9 cellular contexts compared by ENCODE assay signal in genomic region chr10:132337019-132337418, GRCh38. TPM values are rescaled to one million over a fixed set of nuclear protein-coding genes. Genes with fewer than 3 reads are reported as not detected.
DNase-seq lines count a peak whose midpoint lies in the region; ATAC-seq and TF ChIP-seq lines count a peak whose summit lies in the region.
"Had no signal": no experiment of that assay in that cellular context is flagged by ENCODE, and none has a peak within 500 bp of the region (broad histone marks: within the 10 kb centered on the region; RNA-seq: fewer than 3 reads in every experiment).

No MANE protein-coding gene starts in this region.

- H3K4me3 ChIP-seq in endocrine pancreas (ENCODE audit: control insufficient read depth, insufficient read depth, low read length) (peak overlapping the region; percentile 57), neuronal stem cell (ENCODE audit: low read length in 2 of 2) (peak overlapping the region in 1 of 2 donors; percentile 45), body of pancreas (no peak overlapping the region)

- no peak overlapping the region for H4K91ac ChIP-seq in neuronal stem cell (ENCODE audit: low read depth, low read length, poor library complexity)

- H3K18ac ChIP-seq in neuronal stem cell (ENCODE audit: low read length) = peak overlapping the region; percentile 32

- intact Hi-C loops in body of pancreas (cut with DNase I) = no loop called here

- DNase-seq in EH (ENCODE audit: low read depth) (peak; percentile 19), NOMO-1 treated with DMSO at 0.1 percent for 48 hours (lab: John Stamatoyannopoulos, UW; ENCODE audit: unreplicated experiment) (peak; percentile 24), neuronal stem cell (ENCODE audit: low spot score) (no peak), body of pancreas (no peak), amniotic stem cell (lab: John Stamatoyannopoulos, UW) (no peak), NCI-H187 treated with DMSO at 0.1 percent for 48 hours (lab: John Stamatoyannopoulos, UW) (no peak)
- DNase-seq: NCI-H524 had no signal

- no peaks in the 10 kb centered on the region for H3K27me3 ChIP-seq in endocrine pancreas (ENCODE audit: control insufficient read depth, insufficient read depth, low read length)
- H3K27me3 ChIP-seq in neuronal stem cell (ENCODE audit: control insufficient read depth in 3 of 3, insufficient read depth in 3 of 3, low read depth in 1 of 3, low read length in 3 of 3) = no peaks in the 10 kb centered on the region
- no peaks in the 10 kb centered on the region for H3K27me3 ChIP-seq in body of pancreas

- no CpG with 5 or more reads among the region's 14 CpGs for WGBS in neuronal stem cell (ENCODE audit: extremely low coverage in 2 of 2, insufficient read length in 2 of 2, insufficient replicate concordance in 1 of 2), 2 donors
- WGBS in body of pancreas, 2 donors = 64 to 78% methylated on average over 9 to 14 of the region's 14 CpGs

- ATAC-seq in body of pancreas (no peak), GM18517 (IDR thresholded peaks at IDR 0.05; ENCODE audit: unreplicated experiment) (no peak)

- H3K9ac ChIP-seq in endocrine pancreas (ENCODE audit: control insufficient read depth, insufficient read depth, low read length) (no peak overlapping the region), neuronal stem cell (ENCODE audit: low read depth, low read length, poor library complexity) (no peak overlapping the region)

- no peaks in the 10 kb centered on the region for H3K9me3 ChIP-seq in endocrine pancreas (ENCODE audit: control insufficient read depth, low read length)
- H3K9me3 ChIP-seq in neuronal stem cell (replicated peaks in 1 of 2; ENCODE audit: control insufficient read depth in 2 of 2, insufficient read depth in 1 of 2, low read depth in 1 of 2, low read length in 2 of 2) = peaks cover 0 to 2% of the 10 kb centered on the region in 2 donors
- H3K9me3 ChIP-seq in body of pancreas = no peaks in the 10 kb centered on the region

- no peak for TF ChIP-seq POLR2A in body of pancreas (IDR thresholded peaks at IDR 0.05)

- H2AFZ ChIP-seq in neuronal stem cell (ENCODE audit: low read length) = peak overlapping the region; percentile 89

- H3K27ac ChIP-seq in neuronal stem cell (replicated peaks; ENCODE audit: low read length) (peak overlapping the region; percentile 45), body of pancreas (peak overlapping the region in 2 of 4 donors; percentile 29 to 35)

- H2BK120ac ChIP-seq in neuronal stem cell (ENCODE audit: low read depth, low read length) = no peak overlapping the region

- no peaks in the 10 kb centered on the region for H3K36me3 ChIP-seq in endocrine pancreas (ENCODE audit: control insufficient read depth, insufficient read depth, low read length)
- H3K36me3 ChIP-seq in neuronal stem cell (replicated peaks in 1 of 2; ENCODE audit: control insufficient read depth in 2 of 2, insufficient read depth in 2 of 2, low read length in 2 of 2) = peaks cover 3 to 32% of the 10 kb centered on the region in 2 donors
- H3K36me3 ChIP-seq in body of pancreas (replicated peaks in 1 of 2; ENCODE audit: insufficient read depth in 1 of 2, low read depth in 2 of 2) = no peaks in the 10 kb centered on the region

- no peaks in the 10 kb centered on the region for H3K4me1 ChIP-seq in endocrine pancreas (ENCODE audit: control insufficient read depth, insufficient read depth, low read length)
- H3K4me1 ChIP-seq in neuronal stem cell (ENCODE audit: control insufficient read depth in 2 of 2, insufficient read depth in 1 of 2, low read depth in 1 of 2, low read length in 2 of 2) = peaks cover 15 to 22% of the 10 kb centered on the region in 2 donors
- peaks cover 6% of the 10 kb centered on the region for H3K4me1 ChIP-seq in body of pancreas

- no peak overlapping the region for H2BK5ac ChIP-seq in neuronal stem cell (ENCODE audit: low read length)

- H3K14ac ChIP-seq in neuronal stem cell (ENCODE audit: low read length) = no peak overlapping the region

- H2BK15ac ChIP-seq in neuronal stem cell (ENCODE audit: low read length) = no peak overlapping the region

- no peak for TF ChIP-seq CTCF in body of pancreas (IDR thresholded peaks at IDR 0.05)

- H2BK12ac ChIP-seq in neuronal stem cell (ENCODE audit: low read length) = no peak overlapping the region

- no peak overlapping the region for H4K8ac ChIP-seq in neuronal stem cell (ENCODE audit: low read depth, low read length)

- H3K23ac ChIP-seq in neuronal stem cell (ENCODE audit: low read depth, low read length, poor library complexity) = no peak overlapping the region

- H3K4me2 ChIP-seq in neuronal stem cell (ENCODE audit: insufficient read depth, low read length, poor library complexity, severe bottlenecking) = peak overlapping the region; percentile 43

- no peak overlapping the region for H3K4ac ChIP-seq in neuronal stem cell (ENCODE audit: low read length)

- H2AK5ac ChIP-seq in neuronal stem cell (ENCODE audit: low read depth, low read length) = no peak overlapping the region

- H3K79me1 ChIP-seq in neuronal stem cell (ENCODE audit: low read depth, low read length) = no peaks in the 10 kb centered on the region

RNA-seq across cellular contexts. Expression of gene LRRC27, which starts 5.0 kb away (rescaled TPM):
- polyA plus RNA-seq in neuronal stem cell (2013, experiment 1 of 2) = 12.6 TPM
- 11.2 TPM for polyA plus RNA-seq in neuronal stem cell (2013, experiment 2 of 2)
- total RNA-seq in body of pancreas = 10 to 100 TPM in 1 of 2 donors, 1 to 10 TPM in 1; 6.5 to 24.7 TPM

RNA-seq across cellular contexts. Expression of gene STK32C, which starts 29.3 kb away (rescaled TPM):
- 20.6 TPM for polyA plus RNA-seq in neuronal stem cell (2013, experiment 1 of 2)
- polyA plus RNA-seq in neuronal stem cell (2013, experiment 2 of 2) = 21.2 TPM
- 1 to 10 TPM in 1 of 2 donors, under 1 TPM in 1; 0.78 to 4.0 TPM for total RNA-seq in body of pancreas

RNA-seq across cellular contexts. Expression of gene PWWP2B, which starts 60.0 kb away (rescaled TPM):
- 2.1 TPM for polyA plus RNA-seq in neuronal stem cell (2013, experiment 1 of 2)
- 2.0 TPM for polyA plus RNA-seq in neuronal stem cell (2013, experiment 2 of 2)
- total RNA-seq in body of pancreas = 10 to 100 TPM; 31.9 to 46.5 TPM

Comparison
In these comparisons a context has a peak if more than half of its experiments do, and no peak if none do; other contexts are left out.
1. DNase-seq: peak in EH (single experiment) and NOMO-1 treated with DMSO at 0.1 percent for 48 hours (single experiment); none in neuronal stem cell (single experiment), body of pancreas (0 of 4), amniotic stem cell (single experiment) and NCI-H187 treated with DMSO at 0.1 percent for 48 hours (single experiment).